ENCODE assay signal across 22 cellular contexts in genomic region chr2:235726554-235726953, GRCh38.
"Had no signal": no experiment of that assay in that cellular context is flagged by ENCODE, and none has a peak within 500 bp of the region (broad histone marks: within the 10 kb centered on the region; RNA-seq: fewer than 3 reads in every experiment).

No MANE protein-coding gene starts in this region.

- H3K9me3 Mint-ChIP-seq: activated CD4-positive, alpha-beta memory T cell treated with anti-CD3 and anti-CD28 coated beads, Interleukin-2, amount 10 ng/mL, durations not matched to agents 7 days and 5 days; activated CD4-positive, alpha-beta T cell treated with anti-CD3 and anti-CD28 coated beads, Interleukin-2, amount 10 ng/mL, durations not matched to agents 24 days and 14 days; activated naive CD8-positive, alpha-beta T cell treated with anti-CD3 and anti-CD28 coated beads, Interleukin-2, amount 50 U/mL, for 24 hours; activated T-helper 1 cell treated with anti-CD3 and anti-CD28 coated beads, Interleukin-12 subunit alpha, Interleukin-12 subunit beta, Interleukin-2, Interleukin-4 antibody, amounts not matched to agents 30 ng/mL and 10 ng/mL and 1 ng/mL, durations not matched to agents 14 hours and 24 hours and 36 hours; endodermal cell; immature natural killer cell; naive thymus-derived CD8-positive, alpha-beta T cell; stimulated activated memory B cell treated with anti-CD40 and anti-IgM and Interleukin-4, amounts not matched to agents 10 μg/mL and 1 μg/mL and 100 μg/mL, for 72 hours had no signal

- H3K4me1 Mint-ChIP-seq: activated CD4-positive, alpha-beta memory T cell treated with anti-CD3 and anti-CD28 coated beads, Interleukin-2, amount 10 ng/mL, durations not matched to agents 7 days and 5 days; activated CD4-positive, alpha-beta T cell treated with anti-CD3 and anti-CD28 coated beads, Interleukin-2, amount 10 ng/mL, durations not matched to agents 24 days and 14 days; activated naive CD8-positive, alpha-beta T cell treated with anti-CD3 and anti-CD28 coated beads, Interleukin-2, amount 50 U/mL, for 24 hours; naive thymus-derived CD8-positive, alpha-beta T cell; stimulated activated memory B cell treated with anti-CD40 and anti-IgM and Interleukin-4, amounts not matched to agents 10 μg/mL and 1 μg/mL and 100 μg/mL, for 72 hours had no signal

- DNase-seq: activated CD4-positive, alpha-beta memory T cell treated with anti-CD3 and anti-CD28 coated beads, Interleukin-2, amount 10 ng/mL, durations not matched to agents 7 days and 5 days; activated CD4-positive, alpha-beta T cell treated with anti-CD3 and anti-CD28 coated beads, Interleukin-2, amount 10 ng/mL, durations not matched to agents 24 days and 14 days; activated gamma-delta T cell; activated naive CD4-positive, alpha-beta T cell treated with anti-CD3 and anti-CD28 coated beads, Interleukin-2, amount 50 U/mL, for 16 hours; activated naive CD8-positive, alpha-beta T cell treated with anti-CD3 and anti-CD28 coated beads, Interleukin-2, amount 50 U/mL, for 24 hours; activated T-cell treated with anti-CD3 and anti-CD28 coated beads for 4 hours; cortex of kidney; endodermal cell; immature natural killer cell; left lung; naive thymus-derived CD8-positive, alpha-beta T cell; ovary; stomach; upper lobe of left lung had no signal

- ATAC-seq: activated CD4-positive, CD25-positive, alpha-beta regulatory T cell treated with anti-CD3 and anti-CD28 coated beads, Interleukin-2, amount 50 U/mL, for 24 hours; activated naive CD8-positive, alpha-beta T cell treated with anti-CD3 and anti-CD28 coated beads, Interleukin-2, amount 50 U/mL, for 24 hours; naive thymus-derived CD8-positive, alpha-beta T cell; stimulated activated memory B cell treated with anti-CD40 and anti-IgM and Interleukin-4, amounts not matched to agents 10 μg/mL and 1 μg/mL and 100 μg/mL, for 72 hours had no signal

- H3K27me3 ChIP-seq: cardiac muscle cell, left lung, ovary, stomach, upper lobe of left lung had no signal

- H3K4me3 ChIP-seq: cardiac muscle cell, left lung, ovary, psoas muscle, skin epidermis, stomach, thoracic aorta, upper lobe of left lung had no signal

- H3K9me3 ChIP-seq: left lung, neutrophil, ovary, psoas muscle, stomach, thoracic aorta, upper lobe of left lung had no signal

- H3K27ac Mint-ChIP-seq: activated CD4-positive, alpha-beta memory T cell treated with anti-CD3 and anti-CD28 coated beads, Interleukin-2, amount 10 ng/mL, durations not matched to agents 7 days and 5 days; activated CD4-positive, alpha-beta T cell treated with anti-CD3 and anti-CD28 coated beads, Interleukin-2, amount 10 ng/mL, durations not matched to agents 24 days and 14 days; activated naive CD8-positive, alpha-beta T cell treated with anti-CD3 and anti-CD28 coated beads, Interleukin-2, amount 50 U/mL, for 24 hours; activated T-helper 1 cell treated with anti-CD3 and anti-CD28 coated beads, Interleukin-12 subunit alpha, Interleukin-12 subunit beta, Interleukin-2, Interleukin-4 antibody, amounts not matched to agents 30 ng/mL and 10 ng/mL and 1 ng/mL, durations not matched to agents 14 hours and 24 hours and 36 hours; endodermal cell; naive thymus-derived CD8-positive, alpha-beta T cell; stimulated activated memory B cell treated with anti-CD40 and anti-IgM and Interleukin-4, amounts not matched to agents 10 μg/mL and 1 μg/mL and 100 μg/mL, for 72 hours had no signal

- H3K27me3 Mint-ChIP-seq: activated CD4-positive, alpha-beta memory T cell treated with anti-CD3 and anti-CD28 coated beads, Interleukin-2, amount 10 ng/mL, durations not matched to agents 7 days and 5 days; activated CD4-positive, alpha-beta T cell treated with anti-CD3 and anti-CD28 coated beads, Interleukin-2, amount 10 ng/mL, durations not matched to agents 24 days and 14 days had no signal

- H3K4me3 Mint-ChIP-seq: activated CD4-positive, alpha-beta memory T cell treated with anti-CD3 and anti-CD28 coated beads, Interleukin-2, amount 10 ng/mL, durations not matched to agents 7 days and 5 days; activated CD4-positive, alpha-beta T cell treated with anti-CD3 and anti-CD28 coated beads, Interleukin-2, amount 10 ng/mL, durations not matched to agents 24 days and 14 days; activated naive CD8-positive, alpha-beta T cell treated with anti-CD3 and anti-CD28 coated beads, Interleukin-2, amount 50 U/mL, for 24 hours; activated T-helper 1 cell treated with anti-CD3 and anti-CD28 coated beads, Interleukin-12 subunit alpha, Interleukin-12 subunit beta, Interleukin-2, Interleukin-4 antibody, amounts not matched to agents 30 ng/mL and 10 ng/mL and 1 ng/mL, durations not matched to agents 14 hours and 24 hours and 36 hours; endodermal cell; immature natural killer cell; naive thymus-derived CD8-positive, alpha-beta T cell; stimulated activated memory B cell treated with anti-CD40 and anti-IgM and Interleukin-4, amounts not matched to agents 10 μg/mL and 1 μg/mL and 100 μg/mL, for 72 hours had no signal

- H3K36me3 ChIP-seq: cardiac muscle cell, left lung, neutrophil, ovary, thoracic aorta, upper lobe of left lung had no signal

- H3K27ac ChIP-seq: cardiac muscle cell, left lung, neutrophil, ovary, psoas muscle, thoracic aorta, upper lobe of left lung had no signal

- H3K36me3 Mint-ChIP-seq: immature natural killer cell; naive thymus-derived CD8-positive, alpha-beta T cell; stimulated activated memory B cell treated with anti-CD40 and anti-IgM and Interleukin-4, amounts not matched to agents 10 μg/mL and 1 μg/mL and 100 μg/mL, for 72 hours had no signal
